In genomic region chr6:33578588-33579011, GRCh38 we compare ENCODE assay signal across 8 cellular contexts. TPM values are rescaled to one million over a fixed set of nuclear protein-coding genes. Genes with fewer than 3 reads are reported as not detected.
DNase-seq lines count a peak whose midpoint lies in the region; ATAC-seq and TF ChIP-seq lines count a peak whose summit lies in the region.

No MANE protein-coding gene starts in this region.

- intact Hi-C loops in ascending aorta (cut with DNase I): loop anchor here (10.0 kb wide), 1 partner anchor 164 kb away; the partner anchor contains the start of genes CUTA and PHF1

- H3K79me2 ChIP-seq in Loucy (ENCODE audit: insufficient read depth, low read length): peaks cover 34% of the 10 kb centered on the region

- H3K9me2 ChIP-seq in Loucy (replicated peaks; ENCODE audit: low read depth, low read length): no peaks in the 10 kb centered on the region

- H3K27me3 ChIP-seq in BE2C (no peaks in the 10 kb centered on the region), Loucy (ENCODE audit: insufficient read depth, low read length, poor library complexity, severe bottlenecking) (no peaks in the 10 kb centered on the region), ascending aorta (no peaks in the 10 kb centered on the region), mononuclear cell (ENCODE audit: insufficient read depth, low read length) (no peaks in the 10 kb centered on the region)

- H3F3A ChIP-seq in Loucy (ENCODE audit: low read depth): no peaks in the 10 kb centered on the region

- peak overlapping the region; percentile 72 to 77 for H3K27ac ChIP-seq in ascending aorta

- no peaks in the 10 kb centered on the region for H3K9me3 ChIP-seq in BE2C
- no peaks in the 10 kb centered on the region for H3K9me3 ChIP-seq in Loucy (ENCODE audit: insufficient read depth, low read depth, low read length)
- no peaks in the 10 kb centered on the region for H3K9me3 ChIP-seq in ascending aorta
- no peaks in the 10 kb centered on the region for H3K9me3 ChIP-seq in mononuclear cell (ENCODE audit: low read depth, low read length)

- H3K4me2 ChIP-seq in Loucy (ENCODE audit: low read depth, low read length, poor library complexity, severe bottlenecking): peak overlapping the region; percentile 100

- H3K4me1 ChIP-seq in BE2C (peaks cover 4% of the 10 kb centered on the region), Loucy (ENCODE audit: insufficient read depth, low read length, poor library complexity, severe bottlenecking) (peaks cover 24% of the 10 kb centered on the region), ascending aorta (peaks cover 4 to 14% of the 10 kb centered on the region in 2 donors), mononuclear cell (ENCODE audit: insufficient read depth, low read length) (peaks cover 39% of the 10 kb centered on the region)

- peak overlapping the region; percentile 98 for H3K9ac ChIP-seq in Loucy (ENCODE audit: low read depth, low read length, poor library complexity, severe bottlenecking)

- no peak for ATAC-seq in HG03039 (IDR thresholded peaks at IDR 0.05; ENCODE audit: unreplicated experiment)

- TF ChIP-seq CTCF in BE2C (IDR thresholded peaks at IDR 0.05; ENCODE audit: low read depth, low read length) (no peak), Loucy (conservative IDR thresholded peaks at IDR 0.05; ENCODE audit: low read length) (no peak), ascending aorta (IDR thresholded peaks at IDR 0.05) (no peak)

- no peak for DNase-seq in BE2C
- DNase-seq in ascending aorta (ENCODE audit: low spot score in 2 of 2): no peak
- DNase-seq in NCI-H345 (lab: John Stamatoyannopoulos, UW): no peak
- no peak for DNase-seq in NCI-H82 treated with DMSO at 0.1 percent for 48 hours (lab: John Stamatoyannopoulos, UW; ENCODE audit: unreplicated experiment)
- DNase-seq in cerebellar cortex (ENCODE audit: low spot score): no peak

- H2AFZ ChIP-seq in Loucy (ENCODE audit: low read length): no peak overlapping the region

- H4K20me1 ChIP-seq in Loucy (ENCODE audit: insufficient read depth, low read length, poor library complexity, severe bottlenecking): peaks cover 10% of the 10 kb centered on the region

- H3K36me3 ChIP-seq in BE2C (peaks cover 30% of the 10 kb centered on the region), Loucy (ENCODE audit: insufficient read depth, low read length) (peaks cover 19% of the 10 kb centered on the region; the same call in 1 of the 2 replicates), ascending aorta (peaks cover 29 to 39% of the 10 kb centered on the region in 2 donors)

- H3K4me3 ChIP-seq in BE2C (ENCODE audit: low read depth, low read length) (peak overlapping the region; percentile 99), Loucy (ENCODE audit: low read length, poor library complexity, severe bottlenecking) (peak overlapping the region; percentile 98), ascending aorta (peak overlapping the region; percentile 54 to 80), mononuclear cell (ENCODE audit: low read length) (peak overlapping the region; percentile 75)

RNA-seq across cellular contexts. Expression of gene BAK1, which starts 1.5 kb away (rescaled TPM):
- 47.1 TPM for polyA plus RNA-seq in BE2C (2012; ENCODE audit: insufficient read depth, insufficient read length, low read depth)
- total RNA-seq in ascending aorta (8.7 TPM), mononuclear cell (17.9 TPM)

RNA-seq across cellular contexts. Expression of gene ITPR3, which starts 42.5 kb away (rescaled TPM):
- polyA plus RNA-seq in BE2C (2012; ENCODE audit: insufficient read depth, insufficient read length, low read depth): 0.09 TPM
- total RNA-seq in ascending aorta (43.0 TPM), mononuclear cell (13.6 TPM)
